ENCODE assay signal across 21 cellular contexts in genomic region chr21:42408718-42409117, GRCh38. TPM values are rescaled to one million over a fixed set of nuclear protein-coding genes. Genes with fewer than 3 reads are reported as not detected.
"Had no signal": no experiment of that assay in that cellular context is flagged by ENCODE, and none has a peak within 500 bp of the region (broad histone marks: within the 10 kb centered on the region; RNA-seq: fewer than 3 reads in every experiment).

No MANE protein-coding gene starts in this region.

RNA-seq across cellular contexts. Expression of gene UBASH3A, which starts 5.0 kb away (rescaled TPM):
- total RNA-seq: mammary epithelial cell, progenitor cell of endocrine pancreas, pulmonary artery endothelial cell, renal cortical epithelial cell, smooth muscle cell had no signal
- polyA plus RNA-seq: mammary epithelial cell, neural cell, smooth muscle cell had no signal

RNA-seq across cellular contexts. Expression of gene TMPRSS3, which starts 12.9 kb away (rescaled TPM):
- total RNA-seq: pulmonary artery endothelial cell, skeletal muscle tissue, smooth muscle cell, thoracic aorta had no signal
- polyA plus RNA-seq: mammary epithelial cell, smooth muscle cell had no signal

RNA-seq across cellular contexts. Expression of gene TFF1, which starts 42.4 kb away (rescaled TPM):
- total RNA-seq: kidney; left lung; liver; lower lobe of right lung; mammary epithelial cell; natural killer cell treated with Interleukin-12 subunit alpha and Interleukin-12 subunit beta and Interleukin-15 and Interleukin-18, amount 100 ng/mL, for 72 hours; omental fat pad; pulmonary artery endothelial cell; renal cortical epithelial cell; right atrium auricular region; right lobe of liver; skeletal muscle tissue; subcutaneous adipose tissue; suprapubic skin; upper lobe of right lung had no signal
- polyA plus RNA-seq: immature natural killer cell, liver, mammary epithelial cell, neural cell, ovary had no signal

RNA-seq across cellular contexts. Expression of gene TFF2, which starts 57.9 kb away (rescaled TPM):
- total RNA-seq: kidney; left lung; liver; lower lobe of right lung; mammary epithelial cell; natural killer cell treated with Interleukin-12 subunit alpha and Interleukin-12 subunit beta and Interleukin-15 and Interleukin-18, amount 100 ng/mL, for 72 hours; omental fat pad; progenitor cell of endocrine pancreas; pulmonary artery endothelial cell; renal cortical epithelial cell; right atrium auricular region; skeletal muscle tissue; smooth muscle cell; subcutaneous adipose tissue; suprapubic skin; upper lobe of right lung had no signal
- polyA plus RNA-seq: immature natural killer cell, mammary epithelial cell, neural cell, ovary, smooth muscle cell had no signal
